ENCODE assay signal across 8 cellular contexts in the genomic region with DNA sequence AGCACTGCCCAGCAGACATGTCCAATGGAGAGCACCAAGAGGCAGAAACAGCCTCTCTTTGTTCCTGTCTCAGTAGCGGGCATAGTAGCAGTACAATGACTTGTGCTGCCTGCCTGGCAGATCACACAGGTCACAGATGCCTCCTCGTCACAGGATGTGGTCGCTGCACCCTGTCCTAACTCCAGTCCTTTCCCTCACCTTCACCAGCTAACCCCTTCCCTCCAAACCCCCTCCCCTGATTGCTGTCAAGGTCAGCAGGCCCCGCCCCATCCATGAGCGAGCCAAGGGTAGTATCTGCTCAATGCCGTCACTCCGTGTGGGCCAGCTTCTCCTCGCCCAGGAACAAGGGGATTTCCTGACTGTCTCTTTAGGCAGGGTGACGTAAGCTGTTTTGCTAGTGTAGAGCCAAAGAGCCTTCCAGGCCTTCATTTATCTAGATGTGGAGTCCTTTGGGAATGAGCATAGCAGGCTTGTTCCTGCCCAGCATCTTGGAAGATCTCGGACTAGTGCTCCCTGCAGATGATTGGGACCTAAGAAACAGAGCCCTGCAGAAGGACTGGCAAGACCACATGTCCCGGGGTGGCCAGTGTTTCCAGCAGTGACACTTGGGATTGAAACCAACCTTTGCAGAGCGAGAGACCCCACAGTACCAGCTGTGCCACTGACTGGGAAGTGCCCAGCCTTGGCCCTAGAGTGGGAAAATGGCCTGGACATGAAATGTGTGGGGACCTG.
DNase-seq lines count a peak whose midpoint lies in the region; ATAC-seq and TF ChIP-seq lines count a peak whose summit lies in the region.

No MANE protein-coding gene starts in this region.

- TF ChIP-seq CTCF in hepatocyte (IDR thresholded peaks at IDR 0.05; ENCODE audit: poor library complexity): no peak

- H3K36me3 Mint-ChIP-seq in activated naive CD8-positive, alpha-beta T cell: no peaks in the 10 kb centered on the region

- no peaks in the 10 kb centered on the region for H4K20me1 ChIP-seq in hepatocyte (ENCODE audit: insufficient read depth, poor library complexity, severe bottlenecking)

- no peaks in the 10 kb centered on the region for H3K27me3 Mint-ChIP-seq in activated naive CD8-positive, alpha-beta T cell

- ATAC-seq in GM18907 (IDR thresholded peaks at IDR 0.05; ENCODE audit: unreplicated experiment) (peak; percentile 47), GM18519 (IDR thresholded peaks at IDR 0.05; ENCODE audit: low FRiP score, unreplicated experiment) (no peak), HG03342 (IDR thresholded peaks at IDR 0.05; ENCODE audit: unreplicated experiment) (no peak), GM21390 (IDR thresholded peaks at IDR 0.05; ENCODE audit: unreplicated experiment) (no peak)

- H3K27ac ChIP-seq in hepatocyte: no peak overlapping the region

- 78% methylated on average over 12 of the region's 12 CpGs for WGBS in hepatocyte (ENCODE audit: low lambda C conversion rate, missing lambda C conversion rate)

- no peak overlapping the region for H3K4me2 ChIP-seq in hepatocyte

- H3K4me3 ChIP-seq in hepatocyte: no peak overlapping the region

- H3K4me1 ChIP-seq in hepatocyte (ENCODE audit: insufficient read depth): peaks cover 5% of the 10 kb centered on the region

- no peaks in the 10 kb centered on the region for H3K9me2 ChIP-seq in hepatocyte (replicated peaks; ENCODE audit: insufficient read depth)

- peak; percentile 85 for DNase-seq in SW480 (ENCODE audit: low spot score)
- peak; percentile 47 for DNase-seq in hepatocyte (ENCODE audit: low spot score)
- peak; percentile 45 to 66 (median 58) for DNase-seq in stimulated activated CD4-positive, alpha-beta T cell treated with anti-CD3 and anti-CD28 coated beads, TNF-alpha, amount 100 ng/mL, for 1 hour (ENCODE audit: low read depth in 3 of 3, low spot score in 1 of 3)

- no peaks in the 10 kb centered on the region for H3K79me2 ChIP-seq in hepatocyte

- H3K27me3 ChIP-seq in hepatocyte: no peaks in the 10 kb centered on the region

- H3K36me3 ChIP-seq in hepatocyte (replicated peaks; ENCODE audit: insufficient read depth, low read depth): no peaks in the 10 kb centered on the region

- H3K4me3 Mint-ChIP-seq in activated naive CD8-positive, alpha-beta T cell: peak overlapping the region; percentile 59

- no peaks in the 10 kb centered on the region for H3K9me3 Mint-ChIP-seq in activated naive CD8-positive, alpha-beta T cell (ENCODE audit: low read depth)

- H3K4me1 Mint-ChIP-seq in activated naive CD8-positive, alpha-beta T cell (ENCODE audit: low read depth): peaks cover 87% of the 10 kb centered on the region

- H3K27ac Mint-ChIP-seq in activated naive CD8-positive, alpha-beta T cell: peak overlapping the region; percentile 92

- no peaks in the 10 kb centered on the region for H3K9me3 ChIP-seq in hepatocyte (ENCODE audit: low read depth)

- H2AFZ ChIP-seq in hepatocyte: no peak overlapping the region
